In the genomic region with DNA sequence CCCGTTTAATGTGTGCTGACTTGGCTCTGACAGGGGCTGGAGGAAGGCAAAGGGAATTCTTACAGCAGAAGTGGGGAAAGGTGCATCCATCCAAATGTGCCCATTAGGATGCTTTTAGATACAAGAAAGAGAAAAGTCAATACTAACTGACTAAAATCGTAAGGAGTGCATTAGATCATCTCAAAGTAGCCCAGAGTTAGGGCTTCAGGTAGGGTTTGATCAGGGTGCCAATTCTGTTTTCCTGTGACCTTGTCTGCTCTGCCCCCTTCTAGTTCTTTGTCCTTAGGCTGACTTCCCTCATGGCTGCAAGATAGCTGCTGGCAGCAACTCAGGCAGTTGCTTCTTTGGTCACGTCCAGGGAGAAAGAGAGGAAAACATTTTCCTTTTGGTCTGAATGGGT, we compare ENCODE assay signal across 31 cellular contexts.
"Had no signal": no experiment of that assay in that cellular context is flagged by ENCODE, and none has a peak within 500 bp of the region (broad histone marks: within the 10 kb centered on the region; RNA-seq: fewer than 3 reads in every experiment).

No MANE protein-coding gene starts in this region.

- H3K4me2 ChIP-seq: smooth muscle cell had no signal

- H3K27ac ChIP-seq: ovary, parathyroid adenoma, psoas muscle, skin epidermis, spleen, suprapubic skin, testis, tibial artery, transverse colon, upper lobe of left lung, vagina had no signal

- H3K9me3 ChIP-seq: ovary, psoas muscle, spleen, suprapubic skin, testis, tibial artery, transverse colon, upper lobe of left lung, vagina had no signal

- H3K79me2 ChIP-seq: parathyroid adenoma had no signal

- H3K36me3 Mint-ChIP-seq: naive thymus-derived CD8-positive, alpha-beta T cell; natural killer cell treated with Interleukin-12 subunit alpha and Interleukin-12 subunit beta and Interleukin-15 and Interleukin-18, amount 100 ng/mL, for 72 hours; stimulated activated memory B cell treated with anti-CD40 and anti-IgM and Interleukin-4, amounts not matched to agents 10 μg/mL and 1 μg/mL and 100 μg/mL, for 72 hours had no signal

- H3K27me3 ChIP-seq: ovary, suprapubic skin, testis, upper lobe of left lung, vagina had no signal

- H3K9me3 Mint-ChIP-seq: naive thymus-derived CD8-positive, alpha-beta T cell; natural killer cell treated with Interleukin-12 subunit alpha and Interleukin-12 subunit beta and Interleukin-15 and Interleukin-18, amount 100 ng/mL, for 72 hours; nephron progenitor cell; neural crest cell; stimulated activated memory B cell treated with anti-CD40 and anti-IgM and Interleukin-4, amounts not matched to agents 10 μg/mL and 1 μg/mL and 100 μg/mL, for 72 hours; stimulated activated naive CD8-positive, alpha-beta T cell treated with anti-CD3 and anti-CD28 coated beads, Interleukin-15, amount 100 ng/mL, for 72 hours had no signal

- H2AFZ ChIP-seq: parathyroid adenoma had no signal

- H3K4me3 ChIP-seq: ovary, psoas muscle, skin epidermis, smooth muscle cell, suprapubic skin, testis, tibial artery, transverse colon, upper lobe of left lung, vagina had no signal

- H3K27ac Mint-ChIP-seq: naive thymus-derived CD8-positive, alpha-beta T cell; natural killer cell treated with Interleukin-12 subunit alpha and Interleukin-12 subunit beta and Interleukin-15 and Interleukin-18, amount 100 ng/mL, for 72 hours; nephron progenitor cell; progenitor cell of endocrine pancreas; stimulated activated memory B cell treated with anti-CD40 and anti-IgM and Interleukin-4, amounts not matched to agents 10 μg/mL and 1 μg/mL and 100 μg/mL, for 72 hours had no signal

- FAIRE-seq: urothelium cell line had no signal

- H3K9ac ChIP-seq: parathyroid adenoma had no signal

- H3K4me1 ChIP-seq: parathyroid adenoma, psoas muscle, suprapubic skin, tibial artery, vagina had no signal

- DNase-seq: naive thymus-derived CD8-positive, alpha-beta T cell; nephron progenitor cell; occipital lobe; ovary; posterior cingulate gyrus; psoas muscle; right cardiac atrium; spleen; stimulated activated CD4-positive, alpha-beta T cell treated with anti-CD3 and anti-CD28 coated beads, Interleukin-12 subunit alpha, Interleukin-12 subunit beta, amount 100 ng/mL, for 4 hours; stimulated activated CD4-positive, alpha-beta T cell treated with anti-CD3 and anti-CD28 coated beads, Interleukin-1b, Interleukin-23, amount 100 ng/mL, for 48 hours; stimulated activated CD4-positive, alpha-beta T cell treated with anti-CD3 and anti-CD28 coated beads, Interleukin-4, amount 100 ng/mL, for 1 hour; stimulated activated CD4-positive, alpha-beta T cell treated with anti-CD3 and anti-CD28 coated beads, Interleukin-4, amount 100 ng/mL, for 4 hours; stimulated activated CD8-positive, alpha-beta memory T cell treated with anti-CD3 and anti-CD28 coated beads, Interleukin-4, amount 100 ng/mL, for 48 hours; stimulated activated naive CD4-positive, alpha-beta T cell; stimulated activated naive CD8-positive, alpha-beta T cell treated with anti-CD3 and anti-CD28 coated beads, Interleukin-15, amount 100 ng/mL, for 72 hours; stimulated activated naive CD8-positive, alpha-beta T cell treated with anti-CD3 and anti-CD28 coated beads, Interleukin-15, Interleukin-2, amounts not matched to agents 100 U/mL and 50 U/mL, for 24 hours; substantia nigra; testis; tibial artery; transverse colon; upper lobe of left lung had no signal

- H3K4me3 Mint-ChIP-seq: naive thymus-derived CD8-positive, alpha-beta T cell; natural killer cell treated with Interleukin-12 subunit alpha and Interleukin-12 subunit beta and Interleukin-15 and Interleukin-18, amount 100 ng/mL, for 72 hours; nephron progenitor cell; neural crest cell; stimulated activated memory B cell treated with anti-CD40 and anti-IgM and Interleukin-4, amounts not matched to agents 10 μg/mL and 1 μg/mL and 100 μg/mL, for 72 hours; stimulated activated naive CD8-positive, alpha-beta T cell treated with anti-CD3 and anti-CD28 coated beads, Interleukin-15, amount 100 ng/mL, for 72 hours had no signal

- H3K36me3 ChIP-seq: ovary, spleen, suprapubic skin, tibial artery, transverse colon, upper lobe of left lung, vagina had no signal
